1 cellular context compared by ENCODE assay signal in genomic region chr5:132814441-132815294, GRCh38.
TF ChIP-seq lines count a peak whose summit lies in the region.

No MANE protein-coding gene starts in this region.

TF ChIP-seq in IMR-90, 13 proteins besides CTCF, POLR2A, EP300 and RAD21:
- TF ChIP-seq RCOR1 (IDR thresholded peaks at IDR 0.05; ENCODE audit: insufficient replicate concordance, low read length): no peak
- TF ChIP-seq CEBPB (IDR thresholded peaks at IDR 0.05; ENCODE audit: low read depth, low read length): no peak
